In the genomic region with DNA sequence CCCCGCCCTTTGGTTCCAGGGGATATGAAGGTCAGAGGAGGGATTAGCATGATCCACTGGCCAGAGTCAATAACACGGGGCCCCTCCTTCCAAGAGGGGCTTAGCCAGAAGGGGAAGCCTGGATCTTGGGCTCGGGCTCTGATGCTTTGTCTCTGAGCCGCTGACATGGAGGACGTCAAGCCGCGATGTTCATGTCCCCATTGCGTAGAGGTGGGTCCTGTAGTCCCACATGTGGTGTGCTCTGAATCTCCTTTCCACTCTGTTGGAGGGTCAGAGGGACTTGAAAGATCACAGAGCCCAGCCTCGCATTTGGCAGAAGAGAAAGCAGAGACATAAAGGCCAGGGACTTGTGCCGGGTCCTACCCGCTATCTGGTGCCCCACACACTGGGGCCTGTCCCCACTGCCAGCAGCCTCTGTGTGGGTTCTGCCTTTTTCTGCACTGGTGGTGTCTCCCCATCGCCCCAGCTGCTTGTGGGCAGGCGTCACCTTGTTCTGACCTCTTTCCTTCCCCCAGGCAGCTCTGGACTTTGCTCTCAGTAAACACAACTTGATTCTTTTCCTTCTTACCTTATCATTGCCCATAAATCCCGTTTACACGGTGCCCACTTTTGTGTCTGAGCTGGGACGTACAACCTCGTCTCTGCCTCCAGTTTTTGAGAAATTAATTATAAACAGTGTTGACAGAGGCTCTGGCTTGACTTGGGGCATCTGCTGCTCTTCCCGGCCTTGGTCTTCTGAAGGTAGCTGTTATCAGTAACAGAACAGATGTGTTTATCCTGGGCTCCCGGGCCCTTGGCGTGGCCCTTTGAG, we compare ENCODE assay signal across 1 cellular context.
TF ChIP-seq lines count a peak whose summit lies in the region.

No MANE protein-coding gene starts in this region.

TF ChIP-seq in HepG2, 621 proteins besides CTCF, POLR2A, EP300 and RAD21 (continued from another document and continues in another):
- TF ChIP-seq, protein P1, sequence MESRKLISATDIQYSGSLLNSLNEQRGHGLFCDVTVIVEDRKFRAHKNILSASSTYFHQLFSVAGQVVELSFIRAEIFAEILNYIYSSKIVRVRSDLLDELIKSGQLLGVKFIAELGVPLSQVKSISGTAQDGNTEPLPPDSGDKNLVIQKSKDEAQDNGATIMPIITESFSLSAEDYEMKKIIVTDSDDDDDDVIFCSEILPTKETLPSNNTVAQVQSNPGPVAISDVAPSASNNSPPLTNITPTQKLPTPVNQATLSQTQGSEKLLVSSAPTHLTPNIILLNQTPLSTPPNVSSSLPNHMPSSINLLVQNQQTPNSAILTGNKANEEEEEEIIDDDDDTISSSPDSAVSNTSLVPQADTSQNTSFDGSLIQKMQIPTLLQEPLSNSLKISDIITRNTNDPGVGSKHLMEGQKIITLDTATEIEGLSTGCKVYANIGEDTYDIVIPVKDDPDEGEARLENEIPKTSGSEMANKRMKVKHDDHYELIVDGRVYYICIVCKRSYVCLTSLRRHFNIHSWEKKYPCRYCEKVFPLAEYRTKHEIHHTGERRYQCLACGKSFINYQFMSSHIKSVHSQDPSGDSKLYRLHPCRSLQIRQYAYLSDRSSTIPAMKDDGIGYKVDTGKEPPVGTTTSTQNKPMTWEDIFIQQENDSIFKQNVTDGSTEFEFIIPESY (CRISPR knock-in tag; IDR thresholded peaks at IDR 0.05), result peak; percentile 56
- TF ChIP-seq KLF6 (CRISPR knock-in tag; IDR thresholded peaks at IDR 0.05), result peak; percentile 26
- TF ChIP-seq PHF8 (CRISPR knock-in tag; IDR thresholded peaks at IDR 0.05), result no peak
- TF ChIP-seq, protein P2, sequence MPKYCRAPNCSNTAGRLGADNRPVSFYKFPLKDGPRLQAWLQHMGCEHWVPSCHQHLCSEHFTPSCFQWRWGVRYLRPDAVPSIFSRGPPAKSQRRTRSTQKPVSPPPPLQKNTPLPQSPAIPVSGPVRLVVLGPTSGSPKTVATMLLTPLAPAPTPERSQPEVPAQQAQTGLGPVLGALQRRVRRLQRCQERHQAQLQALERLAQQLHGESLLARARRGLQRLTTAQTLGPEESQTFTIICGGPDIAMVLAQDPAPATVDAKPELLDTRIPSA (CRISPR knock-in tag; IDR thresholded peaks at IDR 0.05; ENCODE audit: borderline replicate concordance), result no peak
- no peak for TF ChIP-seq LCORL (IDR thresholded peaks at IDR 0.05)
- TF ChIP-seq LCORL (CRISPR knock-in tag; IDR thresholded peaks at IDR 0.05), result 0 out of 2 replicates have a peak, but pooled peaks have one; percentile 37
- no peak for TF ChIP-seq HDAC6 (IDR thresholded peaks at IDR 0.05; ENCODE audit: low read depth, low read length)
- TF ChIP-seq THAP11 (CRISPR knock-in tag; IDR thresholded peaks at IDR 0.05), result peak; percentile 39; the same call in 1 of the 2 replicates
- TF ChIP-seq, protein P3, sequence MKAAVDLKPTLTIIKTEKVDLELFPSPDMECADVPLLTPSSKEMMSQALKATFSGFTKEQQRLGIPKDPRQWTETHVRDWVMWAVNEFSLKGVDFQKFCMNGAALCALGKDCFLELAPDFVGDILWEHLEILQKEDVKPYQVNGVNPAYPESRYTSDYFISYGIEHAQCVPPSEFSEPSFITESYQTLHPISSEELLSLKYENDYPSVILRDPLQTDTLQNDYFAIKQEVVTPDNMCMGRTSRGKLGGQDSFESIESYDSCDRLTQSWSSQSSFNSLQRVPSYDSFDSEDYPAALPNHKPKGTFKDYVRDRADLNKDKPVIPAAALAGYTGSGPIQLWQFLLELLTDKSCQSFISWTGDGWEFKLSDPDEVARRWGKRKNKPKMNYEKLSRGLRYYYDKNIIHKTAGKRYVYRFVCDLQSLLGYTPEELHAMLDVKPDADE (CRISPR knock-in tag; IDR thresholded peaks at IDR 0.05), result no peak
- 0 out of 2 replicates have a peak, but pooled peaks have one; percentile 16 for TF ChIP-seq ZFP90 (CRISPR knock-in tag; IDR thresholded peaks at IDR 0.05; ENCODE audit: borderline replicate concordance)
- peak; percentile 66 for TF ChIP-seq NR2C2 (CRISPR knock-in tag; IDR thresholded peaks at IDR 0.05; ENCODE audit: borderline replicate concordance)
- peak; percentile 77; the same call in 1 of the 2 replicates for TF ChIP-seq SIX4 (CRISPR knock-in tag; IDR thresholded peaks at IDR 0.05)
- TF ChIP-seq SALL1 (CRISPR knock-in tag; IDR thresholded peaks at IDR 0.05), result peak; percentile 74
- peak; percentile 79; the same call in 1 of the 2 replicates for TF ChIP-seq SOX5 (CRISPR knock-in tag; IDR thresholded peaks at IDR 0.05; ENCODE audit: borderline replicate concordance)
- TF ChIP-seq, protein P4, sequence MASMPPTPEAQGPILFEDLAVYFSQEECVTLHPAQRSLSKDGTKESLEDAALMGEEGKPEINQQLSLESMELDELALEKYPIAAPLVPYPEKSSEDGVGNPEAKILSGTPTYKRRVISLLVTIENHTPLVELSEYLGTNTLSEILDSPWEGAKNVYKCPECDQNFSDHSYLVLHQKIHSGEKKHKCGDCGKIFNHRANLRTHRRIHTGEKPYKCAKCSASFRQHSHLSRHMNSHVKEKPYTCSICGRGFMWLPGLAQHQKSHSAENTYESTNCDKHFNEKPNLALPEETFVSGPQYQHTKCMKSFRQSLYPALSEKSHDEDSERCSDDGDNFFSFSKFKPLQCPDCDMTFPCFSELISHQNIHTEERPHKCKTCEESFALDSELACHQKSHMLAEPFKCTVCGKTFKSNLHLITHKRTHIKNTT (CRISPR knock-in tag; IDR thresholded peaks at IDR 0.05), result no peak
- TF ChIP-seq, protein P5, sequence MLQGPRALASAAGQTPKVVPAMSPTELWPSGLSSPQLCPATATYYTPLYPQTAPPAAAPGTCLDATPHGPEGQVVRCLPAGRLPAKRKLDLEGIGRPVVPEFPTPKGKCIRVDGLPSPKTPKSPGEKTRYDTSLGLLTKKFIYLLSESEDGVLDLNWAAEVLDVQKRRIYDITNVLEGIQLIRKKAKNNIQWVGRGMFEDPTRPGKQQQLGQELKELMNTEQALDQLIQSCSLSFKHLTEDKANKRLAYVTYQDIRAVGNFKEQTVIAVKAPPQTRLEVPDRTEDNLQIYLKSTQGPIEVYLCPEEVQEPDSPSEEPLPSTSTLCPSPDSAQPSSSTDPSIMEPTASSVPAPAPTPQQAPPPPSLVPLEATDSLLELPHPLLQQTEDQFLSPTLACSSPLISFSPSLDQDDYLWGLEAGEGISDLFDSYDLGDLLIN (CRISPR knock-in tag; IDR thresholded peaks at IDR 0.05; ENCODE audit: borderline replicate concordance), result no peak
- TF ChIP-seq ZMYM2 (CRISPR knock-in tag; IDR thresholded peaks at IDR 0.05), result peak; percentile 83; the same call in 1 of the 2 replicates
- TF ChIP-seq ZNF670 (CRISPR knock-in tag; IDR thresholded peaks at IDR 0.05; ENCODE audit: borderline replicate concordance), result no peak
- no peak for TF ChIP-seq ZNF251 (CRISPR knock-in tag; IDR thresholded peaks at IDR 0.05)
- TF ChIP-seq, protein P6, sequence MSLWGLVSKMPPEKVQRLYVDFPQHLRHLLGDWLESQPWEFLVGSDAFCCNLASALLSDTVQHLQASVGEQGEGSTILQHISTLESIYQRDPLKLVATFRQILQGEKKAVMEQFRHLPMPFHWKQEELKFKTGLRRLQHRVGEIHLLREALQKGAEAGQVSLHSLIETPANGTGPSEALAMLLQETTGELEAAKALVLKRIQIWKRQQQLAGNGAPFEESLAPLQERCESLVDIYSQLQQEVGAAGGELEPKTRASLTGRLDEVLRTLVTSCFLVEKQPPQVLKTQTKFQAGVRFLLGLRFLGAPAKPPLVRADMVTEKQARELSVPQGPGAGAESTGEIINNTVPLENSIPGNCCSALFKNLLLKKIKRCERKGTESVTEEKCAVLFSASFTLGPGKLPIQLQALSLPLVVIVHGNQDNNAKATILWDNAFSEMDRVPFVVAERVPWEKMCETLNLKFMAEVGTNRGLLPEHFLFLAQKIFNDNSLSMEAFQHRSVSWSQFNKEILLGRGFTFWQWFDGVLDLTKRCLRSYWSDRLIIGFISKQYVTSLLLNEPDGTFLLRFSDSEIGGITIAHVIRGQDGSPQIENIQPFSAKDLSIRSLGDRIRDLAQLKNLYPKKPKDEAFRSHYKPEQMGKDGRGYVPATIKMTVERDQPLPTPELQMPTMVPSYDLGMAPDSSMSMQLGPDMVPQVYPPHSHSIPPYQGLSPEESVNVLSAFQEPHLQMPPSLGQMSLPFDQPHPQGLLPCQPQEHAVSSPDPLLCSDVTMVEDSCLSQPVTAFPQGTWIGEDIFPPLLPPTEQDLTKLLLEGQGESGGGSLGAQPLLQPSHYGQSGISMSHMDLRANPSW (CRISPR knock-in tag; IDR thresholded peaks at IDR 0.05; ENCODE audit: borderline replicate concordance), result no peak; the same call in 1 of the 2 replicates
- TF ChIP-seq HDAC2 (CRISPR knock-in tag; IDR thresholded peaks at IDR 0.05), result peak; percentile 80
- TF ChIP-seq, protein P7, sequence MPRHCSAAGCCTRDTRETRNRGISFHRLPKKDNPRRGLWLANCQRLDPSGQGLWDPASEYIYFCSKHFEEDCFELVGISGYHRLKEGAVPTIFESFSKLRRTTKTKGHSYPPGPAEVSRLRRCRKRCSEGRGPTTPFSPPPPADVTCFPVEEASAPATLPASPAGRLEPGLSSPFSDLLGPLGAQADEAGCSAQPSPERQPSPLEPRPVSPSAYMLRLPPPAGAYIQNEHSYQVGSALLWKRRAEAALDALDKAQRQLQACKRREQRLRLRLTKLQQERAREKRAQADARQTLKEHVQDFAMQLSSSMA (CRISPR knock-in tag; IDR thresholded peaks at IDR 0.05), result 0 out of 2 replicates have a peak, but pooled peaks have one; percentile 17
- TF ChIP-seq SNAPC2 (CRISPR knock-in tag; IDR thresholded peaks at IDR 0.05), result no peak
- peak; percentile 2 for TF ChIP-seq U2AF1 (optimal IDR thresholded peaks at IDR 0.05; ENCODE audit: low read depth, low read length)
- no peak for TF ChIP-seq ZNF839 (CRISPR knock-in tag; IDR thresholded peaks at IDR 0.05; ENCODE audit: borderline replicate concordance)
- peak; percentile 69; the same call in 1 of the 2 replicates for TF ChIP-seq ZNF720 (CRISPR knock-in tag; IDR thresholded peaks at IDR 0.05)
- TF ChIP-seq IKZF1 (IDR thresholded peaks at IDR 0.05), result no peak
- 0 out of 2 replicates have a peak, but pooled peaks have one; percentile 15 for TF ChIP-seq NFE2 (CRISPR knock-in tag; IDR thresholded peaks at IDR 0.05)
- TF ChIP-seq ZNF816 (CRISPR knock-in tag; IDR thresholded peaks at IDR 0.05; ENCODE audit: borderline replicate concordance), result no peak
- no peak for TF ChIP-seq ZNF234 (CRISPR knock-in tag; conservative IDR thresholded peaks at IDR 0.05)
- TF ChIP-seq, protein P8, sequence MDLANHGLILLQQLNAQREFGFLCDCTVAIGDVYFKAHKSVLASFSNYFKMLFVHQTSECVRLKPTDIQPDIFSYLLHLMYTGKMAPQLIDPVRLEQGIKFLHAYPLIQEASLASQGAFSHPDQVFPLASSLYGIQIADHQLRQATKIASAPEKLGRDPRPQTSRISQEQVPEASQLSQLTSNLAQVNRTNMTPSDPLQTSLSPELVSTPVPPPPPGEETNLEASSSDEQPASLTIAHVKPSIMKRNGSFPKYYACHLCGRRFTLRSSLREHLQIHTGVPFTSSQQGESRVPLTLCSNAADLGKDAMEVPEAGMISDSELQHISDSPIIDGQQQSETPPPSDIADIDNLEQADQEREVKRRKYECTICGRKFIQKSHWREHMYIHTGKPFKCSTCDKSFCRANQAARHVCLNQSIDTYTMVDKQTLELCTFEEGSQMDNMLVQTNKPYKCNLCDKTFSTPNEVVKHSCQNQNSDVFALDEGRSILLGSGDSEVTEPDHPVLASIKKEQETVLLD (CRISPR knock-in tag; IDR thresholded peaks at IDR 0.05; ENCODE audit: low read depth), result no peak
- TF ChIP-seq, protein P9, sequence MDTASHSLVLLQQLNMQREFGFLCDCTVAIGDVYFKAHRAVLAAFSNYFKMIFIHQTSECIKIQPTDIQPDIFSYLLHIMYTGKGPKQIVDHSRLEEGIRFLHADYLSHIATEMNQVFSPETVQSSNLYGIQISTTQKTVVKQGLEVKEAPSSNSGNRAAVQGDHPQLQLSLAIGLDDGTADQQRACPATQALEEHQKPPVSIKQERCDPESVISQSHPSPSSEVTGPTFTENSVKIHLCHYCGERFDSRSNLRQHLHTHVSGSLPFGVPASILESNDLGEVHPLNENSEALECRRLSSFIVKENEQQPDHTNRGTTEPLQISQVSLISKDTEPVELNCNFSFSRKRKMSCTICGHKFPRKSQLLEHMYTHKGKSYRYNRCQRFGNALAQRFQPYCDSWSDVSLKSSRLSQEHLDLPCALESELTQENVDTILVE (CRISPR knock-in tag; IDR thresholded peaks at IDR 0.05), result no peak
- TF ChIP-seq TARDBP (CRISPR knock-in tag; IDR thresholded peaks at IDR 0.05), result peak; percentile 43
- peak; percentile 47; the same call in 1 of the 2 replicates for TF ChIP-seq MXD4 (CRISPR knock-in tag; IDR thresholded peaks at IDR 0.05)
- TF ChIP-seq, protein P10, sequence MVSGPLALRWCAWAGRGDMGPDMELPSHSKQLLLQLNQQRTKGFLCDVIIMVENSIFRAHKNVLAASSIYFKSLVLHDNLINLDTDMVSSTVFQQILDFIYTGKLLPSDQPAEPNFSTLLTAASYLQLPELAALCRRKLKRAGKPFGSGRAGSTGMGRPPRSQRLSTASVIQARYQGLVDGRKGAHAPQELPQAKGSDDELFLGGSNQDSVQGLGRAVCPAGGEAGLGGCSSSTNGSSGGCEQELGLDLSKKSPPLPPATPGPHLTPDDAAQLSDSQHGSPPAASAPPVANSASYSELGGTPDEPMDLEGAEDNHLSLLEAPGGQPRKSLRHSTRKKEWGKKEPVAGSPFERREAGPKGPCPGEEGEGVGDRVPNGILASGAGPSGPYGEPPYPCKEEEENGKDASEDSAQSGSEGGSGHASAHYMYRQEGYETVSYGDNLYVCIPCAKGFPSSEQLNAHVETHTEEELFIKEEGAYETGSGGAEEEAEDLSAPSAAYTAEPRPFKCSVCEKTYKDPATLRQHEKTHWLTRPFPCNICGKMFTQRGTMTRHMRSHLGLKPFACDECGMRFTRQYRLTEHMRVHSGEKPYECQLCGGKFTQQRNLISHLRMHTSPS (CRISPR knock-in tag; IDR thresholded peaks at IDR 0.05; ENCODE audit: low read depth), result peak; percentile 91
- no peak for TF ChIP-seq ZSCAN22 (CRISPR knock-in tag; IDR thresholded peaks at IDR 0.05)
- TF ChIP-seq JARID2 (CRISPR knock-in tag; IDR thresholded peaks at IDR 0.05; ENCODE audit: insufficient replicate concordance), result no peak
- peak; percentile 32; the same call in 1 of the 2 replicates for TF ChIP-seq ZKSCAN5 (CRISPR knock-in tag; IDR thresholded peaks at IDR 0.05)
- no peak for TF ChIP-seq ZNF30 (CRISPR knock-in tag; IDR thresholded peaks at IDR 0.05)
- no peak for TF ChIP-seq ZNF660 (CRISPR knock-in tag; IDR thresholded peaks at IDR 0.05; ENCODE audit: borderline replicate concordance, low read depth)
- TF ChIP-seq ZNF235 (CRISPR knock-in tag; IDR thresholded peaks at IDR 0.05; ENCODE audit: borderline replicate concordance), result no peak
- no peak for TF ChIP-seq ZFP62 (CRISPR knock-in tag; IDR thresholded peaks at IDR 0.05)
- TF ChIP-seq ZNF550 (CRISPR knock-in tag; IDR thresholded peaks at IDR 0.05; ENCODE audit: borderline replicate concordance), result no peak
- TF ChIP-seq PTBP1 (IDR thresholded peaks at IDR 0.05; ENCODE audit: low read depth, low read length, poor library complexity, severe bottlenecking), result peak; percentile 9
- TF ChIP-seq POLR2AphosphoS5 (IDR thresholded peaks at IDR 0.05; ENCODE audit: low read depth, low read length), result no peak
- TF ChIP-seq ZFP41 (CRISPR knock-in tag; IDR thresholded peaks at IDR 0.05; ENCODE audit: borderline replicate concordance), result no peak
- TF ChIP-seq HNRNPUL1 (IDR thresholded peaks at IDR 0.05; ENCODE audit: low read depth, low read length), result no peak
- no peak for TF ChIP-seq ZNF33B (CRISPR knock-in tag; IDR thresholded peaks at IDR 0.05)
- TF ChIP-seq RORA (CRISPR knock-in tag; IDR thresholded peaks at IDR 0.05), result no peak
- no peak for TF ChIP-seq ZNF552 (CRISPR knock-in tag; IDR thresholded peaks at IDR 0.05; ENCODE audit: borderline replicate concordance)
- no peak for TF ChIP-seq ZNF772 (CRISPR knock-in tag; IDR thresholded peaks at IDR 0.05)
- TF ChIP-seq ZNF317 (CRISPR knock-in tag; IDR thresholded peaks at IDR 0.05), result peak; percentile 6; the same call in 1 of the 2 replicates
- no peak for TF ChIP-seq EZH2 (conservative IDR thresholded peaks at IDR 0.05; ENCODE audit: low read depth, low read length)
- no peak for TF ChIP-seq ZNF75D (CRISPR knock-in tag; IDR thresholded peaks at IDR 0.05; ENCODE audit: borderline replicate concordance)
